In genomic region chr2:227877359-227878309, GRCh38 we compare ENCODE assay signal across 26 cellular contexts. TPM values are rescaled to one million over a fixed set of nuclear protein-coding genes. Genes with fewer than 3 reads are reported as not detected.
A peak's percentile ranks its signal among the peaks of the same experiment; 100 is the strongest.
DNase-seq lines count a peak whose midpoint lies in the region; ATAC-seq, FAIRE-seq and TF ChIP-seq lines count a peak whose summit lies in the region.
"Had no signal": no experiment of that assay in that cellular context is flagged by ENCODE, and none has a peak within 500 bp of the region (broad histone marks: within the 10 kb centered on the region; RNA-seq: fewer than 3 reads in every experiment).

No MANE protein-coding gene starts in this region.

- no peaks in the 10 kb centered on the region for H3K36me3 ChIP-seq in IMR-90 (ENCODE audit: control insufficient read depth, insufficient read depth, low read length)
- H3K36me3 ChIP-seq in small intestine (ENCODE audit: control insufficient read depth in 2 of 2, insufficient read depth in 2 of 2, low read length in 2 of 2), result no peaks in the 10 kb centered on the region
- H3K36me3 ChIP-seq: cardiac muscle cell, neutrophil, vagina had no signal

- no TSS peak for BruUV-seq in IMR-90 (replicated peaks; lab: Mats Ljungman, UMichigan)

- H3K27me3 ChIP-seq in IMR-90 (ENCODE audit: control insufficient read depth, insufficient read depth, low read length) (no peaks in the 10 kb centered on the region), small intestine (ENCODE audit: control insufficient read depth in 2 of 2, insufficient read depth in 2 of 2, low read length in 2 of 2) (no peaks in the 10 kb centered on the region)
- H3K27me3 ChIP-seq: vagina had no signal

- H2AFZ ChIP-seq in IMR-90 (replicated peaks; ENCODE audit: low read length, poor library complexity), result no peak overlapping the region

- no peak overlapping the region for H3K14ac ChIP-seq in IMR-90 (replicated peaks; ENCODE audit: low read depth, low read length)

- no peak overlapping the region for H3K27ac ChIP-seq in IMR-90 (ENCODE audit: insufficient read depth, low read length)
- H3K27ac ChIP-seq in small intestine (ENCODE audit: low read depth in 1 of 2, low read length in 1 of 2), result no peak overlapping the region
- H3K27ac ChIP-seq: cardiac muscle cell, neutrophil, vagina had no signal

- in situ Hi-C loops in IMR-90 (cut with MboI; ENCODE audit: low sequenced_read_pairs), result loop anchor here (10.0 to 25.0 kb wide), 2 partner anchors 473 to 785 kb away; no protein-coding TSS in a partner anchor
- in situ Hi-C loops in ACHN (cut with HindIII; ENCODE audit: low pct_ligation_motif_present, low pct_unique_long_range_greater_than_20kb, low sequenced_read_pairs), result no loop called here

- POLR2A ChIA-PET in IMR-90 (lab: Charles Lee; ENCODE audit: unreplicated experiment), result no interaction called here

- ATAC-seq in IMR-90 (ENCODE audit: low read depth), result peak; percentile 31
- peak; percentile 50 to 73 for ATAC-seq in left cardiac atrium
- ATAC-seq: left colon had no signal

- no peak for TF ChIP-seq CTCF in IMR-90 (conservative IDR thresholded peaks at IDR 0.05; ENCODE audit: low read depth, low read length)

- H2AK9ac ChIP-seq in IMR-90 (replicated peaks; ENCODE audit: low read depth, low read length, poor library complexity), result no peak overlapping the region

- H3K9ac ChIP-seq in IMR-90 (ENCODE audit: low read depth, low read length), result no peak overlapping the region

- H2BK5ac ChIP-seq in IMR-90 (ENCODE audit: low read depth, low read length, poor library complexity, severe bottlenecking), result no peak overlapping the region

- WGBS in IMR-90 (ENCODE audit: extremely low coverage in 2 of 2, insufficient read length in 1 of 2), 2 experiments, result no CpG with 5 or more reads among the region's 9 CpGs
- 64 to 69% (median 67%) methylated on average over 9 of the region's 9 CpGs for WGBS in small intestine, 3 donors

- no peak overlapping the region for H2BK15ac ChIP-seq in IMR-90 (ENCODE audit: low read depth, low read length)

- DNase-seq in IMR-90 (no peak), cerebellum (ENCODE audit: low spot score) (peak; percentile 10), left cardiac atrium (no peak), small intestine (no peak), activated T-cell treated with anti-CD3 and anti-CD28 coated beads for 4 hours (no peak), ACHN (no peak), NCI-H526 treated with DMSO at 0.1 percent for 48 hours (lab: John Stamatoyannopoulos, UW) (no peak)
- DNase-seq: activated B cell treated with CpG ODN at 0.5 μM for 24 hours; activated CD8-positive, alpha-beta memory T cell treated with anti-CD3 and anti-CD28 coated beads for 24 hours; activated naive CD8-positive, alpha-beta T cell treated with anti-CD3 and anti-CD28 coated beads, Interleukin-2, amount 10 ng/mL, durations not matched to agents 7 days and 5 days; effector memory CD4-positive, alpha-beta T cell; Karpas-422; left colon; NCI-H1417; OCI-M1; stimulated activated CD4-positive, alpha-beta T cell treated with anti-CD3 and anti-CD28 coated beads, Interleukin-4, amount 100 ng/mL, for 1 hour had no signal

- no peaks in the 10 kb centered on the region for H3K79me1 ChIP-seq in IMR-90 (ENCODE audit: low read depth in 1 of 2, low read length in 2 of 2)

- H3K4me1 ChIP-seq in IMR-90 (ENCODE audit: control insufficient read depth, insufficient read depth, low read length) (peaks cover 3% of the 10 kb centered on the region; the same call in 1 of the 2 replicates), small intestine (ENCODE audit: control insufficient read depth in 2 of 2, insufficient read depth in 1 of 2, low read depth in 1 of 2, low read length in 1 of 2) (no peaks in the 10 kb centered on the region)
- H3K4me1 ChIP-seq: vagina had no signal

- H4K20me1 ChIP-seq in IMR-90 (ENCODE audit: insufficient read depth, low read length), result no peaks in the 10 kb centered on the region

- CTCF ChIA-PET in IMR-90 (lab: Yijun Ruan, JAX), result no interaction called here

- no peak overlapping the region for H3K4me2 ChIP-seq in IMR-90 (ENCODE audit: low read depth, low read length)

- no peak overlapping the region for H3K56ac ChIP-seq in IMR-90 (ENCODE audit: extremely low read depth, insufficient read depth, low read length)

- H4K5ac ChIP-seq in IMR-90 (ENCODE audit: low read depth, low read length), result peak overlapping the region; percentile 72; the same call in 1 of the 2 replicates

- dilution Hi-C loops in IMR-90 (cut with HindIII; ENCODE audit: low sequenced_read_pairs, unreplicated experiment), result no loop called here

- peaks cover 2% of the 10 kb centered on the region for H3K9me1 ChIP-seq in IMR-90 (ENCODE audit: insufficient read depth, low read length)

- FAIRE-seq in small intestine (lab: Jason Lieb, UNC), result peak; percentile 47
- FAIRE-seq: D721Med had no signal

- 0 out of 4 replicates have a peak overlapping the region, but pooled peaks of 1 of the 2 experiments have one; percentile 57 for H4K8ac ChIP-seq in IMR-90 (ENCODE audit: low read depth in 2 of 2, low read length in 2 of 2)

- no peak overlapping the region for H3K4ac ChIP-seq in IMR-90 (ENCODE audit: low read depth, low read length)

- no peak for TF ChIP-seq POLR2A in IMR-90 (IDR thresholded peaks at IDR 0.05; ENCODE audit: low read depth, low read length)

- H2BK120ac ChIP-seq in IMR-90 (ENCODE audit: low read depth, low read length), result no peak overlapping the region; the same call in 1 of the 2 replicates

- H3K4me3 ChIP-seq in IMR-90 (ENCODE audit: insufficient read depth, low read depth, low read length), result no peak overlapping the region
- no peak overlapping the region for H3K4me3 ChIP-seq in small intestine (ENCODE audit: low read depth in 1 of 2, low read length in 2 of 2)
- H3K4me3 ChIP-seq: cardiac muscle cell, vagina had no signal

- no peaks in the 10 kb centered on the region for H3K9me3 ChIP-seq in IMR-90 (ENCODE audit: control insufficient read depth, insufficient read depth, low read length)
- no peaks in the 10 kb centered on the region for H3K9me3 ChIP-seq in small intestine (ENCODE audit: control insufficient read depth, low read depth)
- H3K9me3 ChIP-seq: neutrophil, vagina had no signal

- peak overlapping the region; percentile 7; the same call in 1 of the 2 replicates for H2AK5ac ChIP-seq in IMR-90 (ENCODE audit: low read depth, low read length)

- H3K18ac ChIP-seq in IMR-90 (ENCODE audit: low read depth, low read length), result peak overlapping the region; percentile 58; the same call in 1 of the 2 replicates

- no peak overlapping the region for H3K23ac ChIP-seq in IMR-90 (ENCODE audit: low read depth, low read length)

- intact Hi-C loops in IMR-90 (cut with micrococcal nuclease) (no loop called here), left cardiac atrium (cut with DNase I) (no loop called here)

- TF ChIP-seq RAD21 in IMR-90 (IDR thresholded peaks at IDR 0.05; ENCODE audit: low read length), result no peak

- H4K91ac ChIP-seq in IMR-90 (ENCODE audit: insufficient read depth, low read depth, low read length), result no peak overlapping the region; the same call in 1 of the 2 replicates

- H2BK20ac ChIP-seq in IMR-90 (ENCODE audit: low read depth, low read length), result no peak overlapping the region

TF ChIP-seq in IMR-90, 13 proteins besides CTCF, POLR2A, EP300 and RAD21:
- TF ChIP-seq CHD1 (IDR thresholded peaks at IDR 0.05; ENCODE audit: low read depth, low read length) (no peak), MXI1 (IDR thresholded peaks at IDR 0.05; ENCODE audit: borderline replicate concordance, low read depth, low read length) (no peak), BHLHE40 (IDR thresholded peaks at IDR 0.05; ENCODE audit: low read depth, low read length) (no peak), RFX5 (IDR thresholded peaks at IDR 0.05; ENCODE audit: low read depth, low read length) (no peak), MAFK (IDR thresholded peaks at IDR 0.05; ENCODE audit: low read depth, low read length) (no peak), CEBPB (IDR thresholded peaks at IDR 0.05; ENCODE audit: low read depth, low read length) (no peak), NFE2L2 (IDR thresholded peaks at IDR 0.05; ENCODE audit: low read depth, low read length) (no peak), FOS (IDR thresholded peaks at IDR 0.05; ENCODE audit: low read depth, low read length) (no peak), RCOR1 (IDR thresholded peaks at IDR 0.05; ENCODE audit: insufficient replicate concordance, low read length) (no peak), MAZ (IDR thresholded peaks at IDR 0.05; ENCODE audit: borderline replicate concordance, low read depth, low read length) (no peak), SMC3 (IDR thresholded peaks at IDR 0.05; ENCODE audit: low read depth, low read length) (no peak)
- TF ChIP-seq, protein P1, sequence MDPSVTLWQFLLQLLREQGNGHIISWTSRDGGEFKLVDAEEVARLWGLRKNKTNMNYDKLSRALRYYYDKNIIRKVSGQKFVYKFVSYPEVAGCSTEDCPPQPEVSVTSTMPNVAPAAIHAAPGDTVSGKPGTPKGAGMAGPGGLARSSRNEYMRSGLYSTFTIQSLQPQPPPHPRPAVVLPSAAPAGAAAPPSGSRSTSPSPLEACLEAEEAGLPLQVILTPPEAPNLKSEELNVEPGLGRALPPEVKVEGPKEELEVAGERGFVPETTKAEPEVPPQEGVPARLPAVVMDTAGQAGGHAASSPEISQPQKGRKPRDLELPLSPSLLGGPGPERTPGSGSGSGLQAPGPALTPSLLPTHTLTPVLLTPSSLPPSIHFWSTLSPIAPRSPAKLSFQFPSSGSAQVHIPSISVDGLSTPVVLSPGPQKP (IDR thresholded peaks at IDR 0.05; ENCODE audit: borderline replicate concordance, low read depth, low read length), result no peak
- TF ChIP-seq, protein P2, sequence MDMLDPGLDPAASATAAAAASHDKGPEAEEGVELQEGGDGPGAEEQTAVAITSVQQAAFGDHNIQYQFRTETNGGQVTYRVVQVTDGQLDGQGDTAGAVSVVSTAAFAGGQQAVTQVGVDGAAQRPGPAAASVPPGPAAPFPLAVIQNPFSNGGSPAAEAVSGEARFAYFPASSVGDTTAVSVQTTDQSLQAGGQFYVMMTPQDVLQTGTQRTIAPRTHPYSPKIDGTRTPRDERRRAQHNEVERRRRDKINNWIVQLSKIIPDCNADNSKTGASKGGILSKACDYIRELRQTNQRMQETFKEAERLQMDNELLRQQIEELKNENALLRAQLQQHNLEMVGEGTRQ (IDR thresholded peaks at IDR 0.05; ENCODE audit: low read depth, low read length), result no peak

RNA-seq across cellular contexts. Expression of gene DAW1, which starts 6.2 kb away (rescaled TPM):
- total RNA-seq in IMR-90 (2012; rRNA removed) (1.4 TPM in 2 replicates), cerebellum (2.8 TPM), left cardiac atrium (under 1 TPM; 0.21 to 0.65 TPM)
- polyA plus RNA-seq in IMR-90 (2012; rRNA removed) (0.86 and 0.93 TPM in 2 replicates), small intestine (not detected)
- 0.15 and 0.22 TPM in 2 replicates for polyA plus RNA-seq in IMR-90 (2012; cell fraction: cytosol; rRNA removed)
- 0.15 and 0.83 TPM in 2 replicates for polyA plus RNA-seq in IMR-90 (2012; cell fraction: nucleus; rRNA removed; ENCODE audit: low replicate concordance)
- total RNA-seq: activated B cell treated with CpG ODN at 0.5 μM for 24 hours; activated naive CD8-positive, alpha-beta T cell treated with anti-CD3 and anti-CD28 coated beads, Interleukin-2, amount 10 ng/mL, durations not matched to agents 7 days and 5 days; activated T-helper 1 cell treated with anti-CD3 and anti-CD28 coated beads, Interleukin-12 subunit alpha, Interleukin-12 subunit beta, Interleukin-2, Interleukin-4 antibody, amounts not matched to agents 30 ng/mL and 10 ng/mL and 1 ng/mL, durations not matched to agents 14 hours and 24 hours and 36 hours; fibroblast of villous mesenchyme; left colon; mucosa of gallbladder; SK-MEL-5; skeletal muscle tissue; vagina had no signal
- polyA plus RNA-seq: BJ, cardiac muscle cell had no signal
